ENCODE assay signal across 1 cellular context in genomic region chr10:97459111-97459510, GRCh38.
TF ChIP-seq lines count a peak whose summit lies in the region.

No MANE protein-coding gene starts in this region.

TF ChIP-seq in GM23338, 12 proteins besides CTCF, POLR2A, EP300 and RAD21:
- TF ChIP-seq ETS1 (IDR thresholded peaks at IDR 0.05) (no peak), POLR2AphosphoS5 (IDR thresholded peaks at IDR 0.05; ENCODE audit: low read depth) (0 out of 2 replicates have a peak, but pooled peaks have one; percentile 24), JUNB (IDR thresholded peaks at IDR 0.05; ENCODE audit: unreplicated experiment) (no peak), ZNF462 (CRISPR knock-in tag; IDR thresholded peaks at IDR 0.05) (no peak), STAT1 (IDR thresholded peaks at IDR 0.05; ENCODE audit: unreplicated experiment) (no peak), ZNF331 (CRISPR knock-in tag; IDR thresholded peaks at IDR 0.05; ENCODE audit: low read depth) (no peak)
